In the genomic region with DNA sequence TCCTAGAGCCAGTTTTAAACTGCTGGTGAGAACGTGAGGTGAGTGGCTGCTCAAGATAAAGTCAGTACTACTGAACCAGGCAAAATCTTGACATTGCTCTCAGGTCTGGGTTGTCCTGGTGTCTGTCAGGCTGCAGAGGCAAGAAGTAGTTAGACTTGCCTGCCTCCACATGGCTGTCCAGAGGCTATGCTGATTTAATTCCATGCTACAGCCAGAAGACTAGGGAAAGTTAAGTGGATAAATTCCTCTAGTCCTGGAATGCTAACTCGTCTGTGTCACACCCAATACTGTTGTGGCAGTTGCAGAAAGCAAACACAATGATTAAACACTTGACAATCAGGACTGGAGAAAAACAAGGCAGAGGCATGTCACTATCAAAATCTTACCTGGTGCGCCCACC, we compare ENCODE assay signal across 24 cellular contexts.
"Had no signal": no experiment of that assay in that cellular context is flagged by ENCODE, and none has a peak within 500 bp of the region (broad histone marks: within the 10 kb centered on the region; RNA-seq: fewer than 3 reads in every experiment).

No MANE protein-coding gene starts in this region.

- H3K79me2 ChIP-seq: hepatocyte had no signal

- H3K4me1 ChIP-seq: gastrocnemius medialis, heart left ventricle, psoas muscle, sigmoid colon, spleen, suprapubic skin, transverse colon, vagina had no signal

- H2AFZ ChIP-seq: hepatocyte had no signal

- H3K27ac ChIP-seq: gastrocnemius medialis, heart left ventricle, hepatocyte, ovary, psoas muscle, sigmoid colon, skin epidermis, spleen, suprapubic skin, transverse colon, vagina had no signal

- H3K9me3 ChIP-seq: gastrocnemius medialis, heart left ventricle, ovary, psoas muscle, spleen, suprapubic skin, transverse colon, vagina had no signal

- DNase-seq: cerebellar nuclear complex; cortex of kidney; effector CD4-positive, alpha-beta T cell; foreskin fibroblast; gastrocnemius medialis; heart left ventricle; mesenchymal stem cell; midbrain; natural killer cell; occipital lobe; ovary; posterior cingulate gyrus; psoas muscle; right cardiac atrium; sigmoid colon; spleen; stimulated activated CD4-positive, alpha-beta T cell treated with anti-CD3 and anti-CD28 coated beads, Interleukin-4, amount 100 ng/mL, for 4 hours; stimulated activated naive CD8-positive, alpha-beta T cell treated with anti-CD3 and anti-CD28 coated beads, Interleukin-15, Interleukin-2, amounts not matched to agents 100 U/mL and 50 U/mL, for 24 hours; transverse colon had no signal

- H3K4me3 ChIP-seq: gastrocnemius medialis, heart left ventricle, hepatocyte, ovary, psoas muscle, sigmoid colon, skin epidermis, spleen, suprapubic skin, transverse colon, vagina had no signal

- H3K36me3 ChIP-seq: gastrocnemius medialis, heart left ventricle, ovary, sigmoid colon, spleen, suprapubic skin, transverse colon, vagina had no signal

- H3K4me2 ChIP-seq: hepatocyte had no signal

- ATAC-seq: gastrocnemius medialis; heart left ventricle; natural killer cell; psoas muscle; right cardiac atrium; stimulated activated memory B cell treated with anti-CD40 and anti-IgM and Interleukin-4, amounts not matched to agents 10 μg/mL and 1 μg/mL and 100 μg/mL, for 72 hours; stimulated activated naive CD8-positive, alpha-beta T cell treated with anti-CD3 and anti-CD28 coated beads, Interleukin-15, Interleukin-2, amounts not matched to agents 100 U/mL and 50 U/mL, for 24 hours had no signal

- H3K27me3 ChIP-seq: gastrocnemius medialis, hepatocyte, ovary, sigmoid colon, spleen, suprapubic skin, transverse colon, vagina had no signal
